ENCODE assay signal across 8 cellular contexts in genomic region chr12:76560083-76560491, GRCh38. TPM values are rescaled to one million over a fixed set of nuclear protein-coding genes. Genes with fewer than 3 reads are reported as not detected.
A peak's percentile ranks its signal among the peaks of the same experiment; 100 is the strongest.
DNase-seq lines count a peak whose midpoint lies in the region; ATAC-seq, FAIRE-seq and TF ChIP-seq lines count a peak whose summit lies in the region.

No MANE protein-coding gene starts in this region.

- peak overlapping the region; percentile 89 for H3K27ac Mint-ChIP-seq in stimulated activated naive CD8-positive, alpha-beta T cell treated with anti-CD3 and anti-CD28 coated beads, Interleukin-15, Interleukin-2, amounts not matched to agents 100 ng/mL and 50 ng/mL, for 24 hours
- peak overlapping the region; percentile 78 for H3K27ac Mint-ChIP-seq in astrocyte (ENCODE audit: unreplicated experiment)

- H3K9me3 Mint-ChIP-seq in stimulated activated naive CD8-positive, alpha-beta T cell treated with anti-CD3 and anti-CD28 coated beads, Interleukin-15, Interleukin-2, amounts not matched to agents 100 ng/mL and 50 ng/mL, for 24 hours = no peaks in the 10 kb centered on the region
- H3K9me3 Mint-ChIP-seq in astrocyte (ENCODE audit: unreplicated experiment) = no peaks in the 10 kb centered on the region

- H3K79me1 ChIP-seq in mesenchymal stem cell (replicated peaks; ENCODE audit: low read length, poor library complexity, severe bottlenecking) = peaks cover 6% of the 10 kb centered on the region

- H3K36me3 ChIP-seq in astrocyte (ENCODE audit: insufficient read depth, low read length) (no peaks in the 10 kb centered on the region), mesenchymal stem cell (ENCODE audit: control insufficient read depth in 1 of 2, insufficient read depth in 2 of 2, low read depth in 1 of 2, low read length in 2 of 2) (no peaks in the 10 kb centered on the region)

- peak overlapping the region in 1 of 2 experiments; percentile 96 for H3K23ac ChIP-seq in mesenchymal stem cell (ENCODE audit: low read length in 2 of 2)

- H3K27ac ChIP-seq in astrocyte (ENCODE audit: low read depth, low read length) = peak overlapping the region; percentile 88
- peak overlapping the region; percentile 85 for H3K27ac ChIP-seq in mesenchymal stem cell (ENCODE audit: low read length, poor library complexity, severe bottlenecking)

- no peaks in the 10 kb centered on the region for H3K9me3 ChIP-seq in astrocyte (ENCODE audit: insufficient read depth, low read depth, low read length)
- H3K9me3 ChIP-seq in mesenchymal stem cell (ENCODE audit: control insufficient read depth, low read length) = no peaks in the 10 kb centered on the region

- peak overlapping the region; percentile 98 for H2AFZ ChIP-seq in astrocyte (ENCODE audit: low read depth, low read length)
- H2AFZ ChIP-seq in mesenchymal stem cell (ENCODE audit: low read depth, low read length) = peak overlapping the region; percentile 54

- H3K27me3 Mint-ChIP-seq in stimulated activated naive CD8-positive, alpha-beta T cell treated with anti-CD3 and anti-CD28 coated beads, Interleukin-15, Interleukin-2, amounts not matched to agents 100 ng/mL and 50 ng/mL, for 24 hours = no peaks in the 10 kb centered on the region
- no peaks in the 10 kb centered on the region for H3K27me3 Mint-ChIP-seq in astrocyte (ENCODE audit: low read depth, unreplicated experiment)

- peak overlapping the region; percentile 38 to 92 for H2BK12ac ChIP-seq in mesenchymal stem cell (ENCODE audit: low read length in 2 of 2)

- H2BK15ac ChIP-seq in mesenchymal stem cell (ENCODE audit: low read depth, poor library complexity, severe bottlenecking) = no peak overlapping the region

- peaks cover 13% of the 10 kb centered on the region for H3K36me3 Mint-ChIP-seq in stimulated activated naive CD8-positive, alpha-beta T cell treated with anti-CD3 and anti-CD28 coated beads, Interleukin-15, Interleukin-2, amounts not matched to agents 100 ng/mL and 50 ng/mL, for 24 hours (ENCODE audit: low read depth)
- no peaks in the 10 kb centered on the region for H3K36me3 Mint-ChIP-seq in astrocyte (ENCODE audit: low read depth, unreplicated experiment)

- peak overlapping the region in 1 of 2 experiments; percentile 53 for H3K14ac ChIP-seq in mesenchymal stem cell (ENCODE audit: low read length in 2 of 2)

- peak overlapping the region; percentile 65 for H2BK120ac ChIP-seq in mesenchymal stem cell (ENCODE audit: low read depth, low read length)

- peak overlapping the region; percentile 97 for H3K4me3 Mint-ChIP-seq in stimulated activated naive CD8-positive, alpha-beta T cell treated with anti-CD3 and anti-CD28 coated beads, Interleukin-15, Interleukin-2, amounts not matched to agents 100 ng/mL and 50 ng/mL, for 24 hours
- H3K4me3 Mint-ChIP-seq in astrocyte (ENCODE audit: unreplicated experiment) = peak overlapping the region; percentile 86

- H2BK5ac ChIP-seq in mesenchymal stem cell (ENCODE audit: low read depth, low read length, poor library complexity, severe bottlenecking) = no peak overlapping the region

- no peak overlapping the region for H2AK5ac ChIP-seq in mesenchymal stem cell (ENCODE audit: low read length, severe bottlenecking)

- H3K4me1 ChIP-seq in astrocyte (ENCODE audit: insufficient read depth, low read length) (peaks cover 7% of the 10 kb centered on the region), mesenchymal stem cell (ENCODE audit: control insufficient read depth, insufficient read depth, low read depth, low read length) (no peaks in the 10 kb centered on the region)

- ATAC-seq in stimulated activated naive CD8-positive, alpha-beta T cell treated with anti-CD3 and anti-CD28 coated beads, Interleukin-15, Interleukin-2, amounts not matched to agents 100 U/mL and 50 U/mL, for 24 hours = no peak
- ATAC-seq in HG03432 (IDR thresholded peaks at IDR 0.05; ENCODE audit: unreplicated experiment) = peak; percentile 49

- H3K27me3 ChIP-seq in astrocyte (ENCODE audit: insufficient read depth, low read length) = no peaks in the 10 kb centered on the region
- no peaks in the 10 kb centered on the region for H3K27me3 ChIP-seq in mesenchymal stem cell (ENCODE audit: control insufficient read depth in 1 of 2, insufficient read depth in 1 of 2, low read length in 2 of 2)

- peak overlapping the region; percentile 83 to 85 for H3K4ac ChIP-seq in mesenchymal stem cell (ENCODE audit: low read depth in 1 of 2, low read length in 2 of 2)

- H3K9ac ChIP-seq in astrocyte (ENCODE audit: low read length) = peak overlapping the region; percentile 94
- H3K9ac ChIP-seq in mesenchymal stem cell (ENCODE audit: low read length) = peak overlapping the region; percentile 93

- H3K79me2 ChIP-seq in astrocyte (ENCODE audit: insufficient read depth, low read length) = peaks cover 44% of the 10 kb centered on the region

- peak overlapping the region; percentile 97 for H3K4me3 ChIP-seq in astrocyte (ENCODE audit: insufficient read depth, low read depth, low read length)
- H3K4me3 ChIP-seq in mesenchymal stem cell (ENCODE audit: insufficient read depth in 1 of 2, low read depth in 1 of 2, low read length in 2 of 2) = peak overlapping the region; percentile 85 to 99

- DNase-seq in stimulated activated naive CD8-positive, alpha-beta T cell treated with anti-CD3 and anti-CD28 coated beads, Interleukin-15, Interleukin-2, amounts not matched to agents 100 U/mL and 50 U/mL, for 24 hours = no peak
- DNase-seq in astrocyte (ENCODE audit: low read depth) = no peak
- no peak for DNase-seq in mesenchymal stem cell
- no peak for DNase-seq in NCI-H82 treated with DMSO at 0.1 percent for 48 hours (lab: John Stamatoyannopoulos, UW; ENCODE audit: unreplicated experiment)
- DNase-seq in D721Med (ENCODE audit: insufficient read length, low spot score) = no peak
- DNase-seq in iPS-NIHi7 (ENCODE audit: extremely low spot score) = no peak

- H3K18ac ChIP-seq in mesenchymal stem cell (ENCODE audit: low read depth in 1 of 2, low read length in 2 of 2) = peak overlapping the region; percentile 78 to 96

- H3K4me1 Mint-ChIP-seq in stimulated activated naive CD8-positive, alpha-beta T cell treated with anti-CD3 and anti-CD28 coated beads, Interleukin-15, Interleukin-2, amounts not matched to agents 100 ng/mL and 50 ng/mL, for 24 hours (ENCODE audit: low read depth) = peaks cover 38% of the 10 kb centered on the region
- peaks cover 16% of the 10 kb centered on the region for H3K4me1 Mint-ChIP-seq in astrocyte (ENCODE audit: low read depth, unreplicated experiment)

- WGBS in mesenchymal stem cell = 23% methylated on average over 8 of the region's 8 CpGs

- TF ChIP-seq CTCF in astrocyte (IDR thresholded peaks at IDR 0.05; ENCODE audit: insufficient read depth, low read depth, low read length) (no peak), D721Med (IDR thresholded peaks at IDR 0.05; ENCODE audit: insufficient read depth, missing control alignments) (no peak)

- peak overlapping the region; percentile 90 for H3K4me2 ChIP-seq in astrocyte (ENCODE audit: low read length)
- H3K4me2 ChIP-seq in mesenchymal stem cell (ENCODE audit: low read length, poor library complexity, severe bottlenecking) = peak overlapping the region; percentile 61

- H4K20me1 ChIP-seq in astrocyte (ENCODE audit: insufficient read depth, low read length) = peaks cover 22% of the 10 kb centered on the region

- peak overlapping the region; percentile 94 for H4K8ac ChIP-seq in mesenchymal stem cell (ENCODE audit: low read length)

- no peak for FAIRE-seq in astrocyte (lab: Jason Lieb, UNC)
- FAIRE-seq in D721Med (lab: Jason Lieb, UNC) = no peak

- peak overlapping the region; percentile 83 for H4K91ac ChIP-seq in mesenchymal stem cell (ENCODE audit: low read length)

RNA-seq across cellular contexts. Expression of gene OSBPL8, which starts 0.5 kb away (rescaled TPM):
- total RNA-seq in astrocyte = 111 and 119 TPM in 2 replicates
- polyA plus RNA-seq in mesenchymal stem cell (2013, experiment 1 of 2) = 38.2 TPM
- 37.6 TPM for polyA plus RNA-seq in mesenchymal stem cell (2013, experiment 2 of 2)
